Comparison of ENCODE assay signal across 17 cellular contexts in genomic region chr2:197460653-197461052, GRCh38.
"Had no signal": no experiment of that assay in that cellular context is flagged by ENCODE, and none has a peak within 500 bp of the region (broad histone marks: within the 10 kb centered on the region; RNA-seq: fewer than 3 reads in every experiment).

No MANE protein-coding gene starts in this region.

- ATAC-seq: activated CD8-positive, alpha-beta memory T cell treated with anti-CD3 and anti-CD28 coated beads, Interleukin-2, amount 10 ng/mL, durations not matched to agents 7 days and 5 days; activated T-cell treated with anti-CD3 and anti-CD28 coated beads, Interleukin-2, amount 50 U/mL, for 4 hours; foreskin keratinocyte; natural killer cell treated with Interleukin-12 subunit alpha and Interleukin-12 subunit beta and Interleukin-15 and Interleukin-18, amount 100 ng/mL, for 72 hours; stimulated activated naive CD8-positive, alpha-beta T cell treated with anti-CD3 and anti-CD28 coated beads, Interleukin-15, Interleukin-2, amounts not matched to agents 100 U/mL and 50 U/mL, for 24 hours had no signal

- H3K4me1 ChIP-seq: breast epithelium, foreskin keratinocyte had no signal

- DNase-seq: activated CD4-positive, CD25-positive, alpha-beta regulatory T cell; activated CD8-positive, alpha-beta memory T cell treated with anti-CD3 and anti-CD28 coated beads, Interleukin-2, amount 10 ng/mL, durations not matched to agents 7 days and 5 days; activated gamma-delta T cell treated with Interleukin-2 at 50 U/mL for 16 hours; activated naive CD8-positive, alpha-beta T cell treated with anti-CD3 and anti-CD28 coated beads for 36 hours; activated T-cell treated with anti-CD3 and anti-CD28 coated beads, Interleukin-2, amount 50 U/mL, for 4 hours; aorta; foreskin keratinocyte; occipital lobe; stimulated activated CD4-positive, alpha-beta T cell treated with anti-CD3 and anti-CD28 coated beads, Interleukin-4, amount 100 ng/mL, for 1 hour; stimulated activated CD8-positive, alpha-beta memory T cell treated with anti-CD3 and anti-CD28 coated beads, Interleukin-4, amount 100 ng/mL, for 48 hours; stimulated activated naive CD8-positive, alpha-beta T cell treated with anti-CD3 and anti-CD28 coated beads, Interleukin-15, Interleukin-2, amounts not matched to agents 100 U/mL and 50 U/mL, for 24 hours; T-helper 2 cell had no signal

- H3K9me3 Mint-ChIP-seq: activated T-cell treated with anti-CD3 and anti-CD28 coated beads, Interleukin-2, amount 50 U/mL, for 4 hours; natural killer cell treated with Interleukin-12 subunit alpha and Interleukin-12 subunit beta and Interleukin-15 and Interleukin-18, amount 100 ng/mL, for 72 hours had no signal

- H3K27ac Mint-ChIP-seq: activated CD8-positive, alpha-beta memory T cell treated with anti-CD3 and anti-CD28 coated beads, Interleukin-2, amount 10 ng/mL, durations not matched to agents 7 days and 5 days; activated naive CD8-positive, alpha-beta T cell treated with anti-CD3 and anti-CD28 coated beads for 36 hours had no signal

- H3K36me3 ChIP-seq: breast epithelium had no signal

- H3K4me3 Mint-ChIP-seq: activated CD8-positive, alpha-beta memory T cell treated with anti-CD3 and anti-CD28 coated beads, Interleukin-2, amount 10 ng/mL, durations not matched to agents 7 days and 5 days; activated naive CD8-positive, alpha-beta T cell treated with anti-CD3 and anti-CD28 coated beads for 36 hours; activated T-cell treated with anti-CD3 and anti-CD28 coated beads, Interleukin-2, amount 50 U/mL, for 4 hours; natural killer cell treated with Interleukin-12 subunit alpha and Interleukin-12 subunit beta and Interleukin-15 and Interleukin-18, amount 100 ng/mL, for 72 hours had no signal

- H3K27me3 ChIP-seq: breast epithelium, esophagus muscularis mucosa, foreskin keratinocyte, vagina had no signal

- H3K27ac ChIP-seq: breast epithelium, foreskin keratinocyte, thoracic aorta, vagina had no signal

- H3K27me3 Mint-ChIP-seq: activated CD8-positive, alpha-beta memory T cell treated with anti-CD3 and anti-CD28 coated beads, Interleukin-2, amount 10 ng/mL, durations not matched to agents 7 days and 5 days; activated naive CD8-positive, alpha-beta T cell treated with anti-CD3 and anti-CD28 coated beads for 36 hours; natural killer cell treated with Interleukin-12 subunit alpha and Interleukin-12 subunit beta and Interleukin-15 and Interleukin-18, amount 100 ng/mL, for 72 hours had no signal

- H3K4me3 ChIP-seq: breast epithelium, esophagus muscularis mucosa, thoracic aorta, vagina had no signal

- H3K9me3 ChIP-seq: breast epithelium, esophagus muscularis mucosa, thoracic aorta, vagina had no signal
